8 cellular contexts compared by ENCODE assay signal in the genomic region with DNA sequence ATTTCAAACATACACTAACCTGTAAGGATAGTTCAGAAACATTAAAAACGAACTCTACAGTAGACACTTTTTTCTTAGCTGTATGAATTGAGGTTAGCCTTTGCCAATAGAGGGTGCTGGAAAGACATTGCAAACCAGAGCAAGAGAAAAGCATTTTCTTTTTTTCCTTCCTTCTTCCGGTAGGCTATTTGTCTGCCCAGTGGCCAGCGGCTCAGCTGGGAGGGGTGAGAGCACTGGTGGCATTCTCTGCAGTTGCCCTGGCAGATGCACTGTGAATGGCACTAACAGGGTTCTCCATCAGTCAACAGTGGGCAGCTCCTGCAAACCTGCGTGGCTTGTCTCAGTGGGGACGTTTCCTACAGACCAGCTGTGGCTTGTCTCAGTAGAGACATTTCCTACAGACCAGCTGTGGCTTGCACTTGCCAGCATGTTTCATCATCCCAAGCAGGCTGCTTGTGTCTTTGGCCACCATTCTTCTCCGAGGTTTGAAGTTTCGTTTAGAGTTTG.
DNase-seq lines count a peak whose midpoint lies in the region; ATAC-seq and TF ChIP-seq lines count a peak whose summit lies in the region.

No MANE protein-coding gene starts in this region.

- intact Hi-C loops in PC-3 (cut with micrococcal nuclease): loop anchor here (5.0 to 10.0 kb wide), 4 partner anchors 222 to 830 kb away; no protein-coding TSS in a partner anchor

- H3K4me1 ChIP-seq in PC-3 (ENCODE audit: insufficient read depth, low read length): peaks cover 22% of the 10 kb centered on the region
- H3K4me1 ChIP-seq in HAP-1: no peaks in the 10 kb centered on the region

- H3K4me2 ChIP-seq in PC-3 (ENCODE audit: low read length): peak overlapping the region; percentile 76

- H3K36me3 ChIP-seq in PC-3 (ENCODE audit: low read depth, low read length): no peaks in the 10 kb centered on the region
- H3K36me3 ChIP-seq in HAP-1 (replicated peaks): no peaks in the 10 kb centered on the region

- no peak overlapping the region for H3K9ac ChIP-seq in PC-3 (ENCODE audit: low read length)

- H3K79me2 ChIP-seq in PC-3 (ENCODE audit: low read length): no peaks in the 10 kb centered on the region

- H3K27ac ChIP-seq in PC-3 (ENCODE audit: low read length): no peak overlapping the region
- peak overlapping the region; percentile 71 for H3K27ac ChIP-seq in epithelial cell of prostate

- ATAC-seq in GM18907 (IDR thresholded peaks at IDR 0.05; ENCODE audit: unreplicated experiment): peak; percentile 68
- peak; percentile 62 for ATAC-seq in HG03196 (IDR thresholded peaks at IDR 0.05; ENCODE audit: unreplicated experiment)
- peak; percentile 90 for ATAC-seq in PC-3
- no peak for ATAC-seq in stimulated activated naive CD8-positive, alpha-beta T cell treated with anti-CD3 and anti-CD28 coated beads, Interleukin-15, Interleukin-2, amounts not matched to agents 100 U/mL and 50 U/mL, for 24 hours

- H3K9me2 ChIP-seq in PC-3 (replicated peaks; ENCODE audit: low read length): no peaks in the 10 kb centered on the region

- CTCF ChIA-PET in PC-3 (lab: Charles Lee): interaction anchor here (0.7 to 1.2 kb wide), 2 partner anchors 143 to 180 kb away, joined by 3 to 6 read pairs; no protein-coding TSS in a partner anchor

- no peak overlapping the region for H3K4me3 Mint-ChIP-seq in neural crest cell

- no peaks in the 10 kb centered on the region for H3K27me3 Mint-ChIP-seq in neural crest cell (ENCODE audit: low read depth)

- in situ Hi-C loops in HAP-1 (cut with MboI; ENCODE audit: low sequenced_read_pairs): no loop called here

- H3F3A ChIP-seq in PC-3 (ENCODE audit: low read length, unreplicated experiment): no peaks in the 10 kb centered on the region

- DNase-seq in PC-3: peak; percentile 79
- peak; percentile 16 for DNase-seq in epithelial cell of prostate (ENCODE audit: low read depth, low spot score)
- no peak for DNase-seq in neural crest cell (ENCODE audit: low read depth, low spot score)
- no peak for DNase-seq in stimulated activated naive CD8-positive, alpha-beta T cell treated with anti-CD3 and anti-CD28 coated beads, Interleukin-15, Interleukin-2, amounts not matched to agents 100 U/mL and 50 U/mL, for 24 hours
- DNase-seq in HAP-1 (ENCODE audit: low spot score in 2 of 2): no peak
- DNase-seq in NCI-H1436 treated with DMSO at 0.1 percent for 48 hours (lab: John Stamatoyannopoulos, UW): no peak

- POLR2A ChIA-PET in PC-3 (lab: Charles Lee; ENCODE audit: unreplicated experiment): no interaction called here

- H2AFZ ChIP-seq in PC-3 (ENCODE audit: low read length): peak overlapping the region; percentile 71

- no peaks in the 10 kb centered on the region for H3K9me3 Mint-ChIP-seq in neural crest cell

- TF ChIP-seq CTCF in PC-3 (conservative IDR thresholded peaks at IDR 0.05; ENCODE audit: low read depth, low read length) (peak; percentile 91), neural crest cell (conservative IDR thresholded peaks at IDR 0.05) (peak; percentile 51)

- H3K4me1 Mint-ChIP-seq in neural crest cell: peaks cover 6% of the 10 kb centered on the region

- H4K20me1 ChIP-seq in PC-3 (ENCODE audit: low read length): no peaks in the 10 kb centered on the region

- peak overlapping the region; percentile 56 for H3K4me3 ChIP-seq in PC-3 (ENCODE audit: low read length)
- no peak overlapping the region for H3K4me3 ChIP-seq in HAP-1

- H3K27me3 ChIP-seq in PC-3 (ENCODE audit: low read length) (no peaks in the 10 kb centered on the region), HAP-1 (ENCODE audit: low read depth) (no peaks in the 10 kb centered on the region)

- no TSS peak for BruUV-seq in PC-3 (replicated peaks; lab: Mats Ljungman, UMichigan)

- no peak overlapping the region for H3K27ac Mint-ChIP-seq in neural crest cell (ENCODE audit: unreplicated experiment)

- H3K9me3 ChIP-seq in PC-3 (ENCODE audit: low read length) (no peaks in the 10 kb centered on the region), HAP-1 (no peaks in the 10 kb centered on the region)

- no peaks in the 10 kb centered on the region for H3K36me3 Mint-ChIP-seq in neural crest cell (ENCODE audit: low read depth)

Comparison
In these comparisons a context has a peak if more than half of its experiments do, and no peak if none do; other contexts are left out.
1. DNase-seq: peak in PC-3 (single experiment) and epithelial cell of prostate (single experiment); none in neural crest cell (single experiment), stimulated activated naive CD8-positive, alpha-beta T cell treated with anti-CD3 and anti-CD28 coated beads, Interleukin-15, Interleukin-2, amounts not matched to agents 100 U/mL and 50 U/mL, for 24 hours (single experiment), HAP-1 (0 of 2) and NCI-H1436 treated with DMSO at 0.1 percent for 48 hours (single experiment).